Comparison of ENCODE assay signal across 1 cellular context in the genomic region with DNA sequence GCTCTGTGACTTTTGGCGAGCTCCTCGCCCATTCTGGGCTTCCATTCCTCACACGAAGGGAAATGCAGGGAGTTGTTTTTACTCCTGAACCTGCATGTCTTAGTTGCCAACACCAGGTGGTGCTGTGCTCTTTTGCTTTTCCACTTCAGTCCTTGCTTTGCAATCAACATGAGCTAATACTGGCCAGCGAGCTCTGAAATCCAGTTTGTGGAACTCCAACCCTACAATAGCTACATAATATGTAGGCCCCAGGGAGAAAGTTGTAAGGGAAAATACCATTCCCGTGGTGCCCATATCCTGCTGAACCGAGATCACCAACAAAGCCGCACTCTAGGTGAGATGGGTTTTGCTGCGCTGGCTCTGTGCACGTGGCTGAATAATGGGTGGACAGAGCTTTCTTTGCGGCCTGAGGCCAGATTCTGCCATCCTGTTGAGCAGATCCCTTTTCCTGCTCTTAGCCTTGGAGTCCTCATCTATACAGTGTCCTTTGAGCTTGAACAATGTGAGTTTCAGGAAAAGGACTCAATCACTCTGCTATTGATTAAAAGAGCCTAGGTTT.
TF ChIP-seq lines count a peak whose summit lies in the region.

No MANE protein-coding gene starts in this region.

TF ChIP-seq in K562, 482 proteins besides CTCF, POLR2A, EP300 and RAD21 (continued from another document and continues in another):
- TF ChIP-seq, protein P1, sequence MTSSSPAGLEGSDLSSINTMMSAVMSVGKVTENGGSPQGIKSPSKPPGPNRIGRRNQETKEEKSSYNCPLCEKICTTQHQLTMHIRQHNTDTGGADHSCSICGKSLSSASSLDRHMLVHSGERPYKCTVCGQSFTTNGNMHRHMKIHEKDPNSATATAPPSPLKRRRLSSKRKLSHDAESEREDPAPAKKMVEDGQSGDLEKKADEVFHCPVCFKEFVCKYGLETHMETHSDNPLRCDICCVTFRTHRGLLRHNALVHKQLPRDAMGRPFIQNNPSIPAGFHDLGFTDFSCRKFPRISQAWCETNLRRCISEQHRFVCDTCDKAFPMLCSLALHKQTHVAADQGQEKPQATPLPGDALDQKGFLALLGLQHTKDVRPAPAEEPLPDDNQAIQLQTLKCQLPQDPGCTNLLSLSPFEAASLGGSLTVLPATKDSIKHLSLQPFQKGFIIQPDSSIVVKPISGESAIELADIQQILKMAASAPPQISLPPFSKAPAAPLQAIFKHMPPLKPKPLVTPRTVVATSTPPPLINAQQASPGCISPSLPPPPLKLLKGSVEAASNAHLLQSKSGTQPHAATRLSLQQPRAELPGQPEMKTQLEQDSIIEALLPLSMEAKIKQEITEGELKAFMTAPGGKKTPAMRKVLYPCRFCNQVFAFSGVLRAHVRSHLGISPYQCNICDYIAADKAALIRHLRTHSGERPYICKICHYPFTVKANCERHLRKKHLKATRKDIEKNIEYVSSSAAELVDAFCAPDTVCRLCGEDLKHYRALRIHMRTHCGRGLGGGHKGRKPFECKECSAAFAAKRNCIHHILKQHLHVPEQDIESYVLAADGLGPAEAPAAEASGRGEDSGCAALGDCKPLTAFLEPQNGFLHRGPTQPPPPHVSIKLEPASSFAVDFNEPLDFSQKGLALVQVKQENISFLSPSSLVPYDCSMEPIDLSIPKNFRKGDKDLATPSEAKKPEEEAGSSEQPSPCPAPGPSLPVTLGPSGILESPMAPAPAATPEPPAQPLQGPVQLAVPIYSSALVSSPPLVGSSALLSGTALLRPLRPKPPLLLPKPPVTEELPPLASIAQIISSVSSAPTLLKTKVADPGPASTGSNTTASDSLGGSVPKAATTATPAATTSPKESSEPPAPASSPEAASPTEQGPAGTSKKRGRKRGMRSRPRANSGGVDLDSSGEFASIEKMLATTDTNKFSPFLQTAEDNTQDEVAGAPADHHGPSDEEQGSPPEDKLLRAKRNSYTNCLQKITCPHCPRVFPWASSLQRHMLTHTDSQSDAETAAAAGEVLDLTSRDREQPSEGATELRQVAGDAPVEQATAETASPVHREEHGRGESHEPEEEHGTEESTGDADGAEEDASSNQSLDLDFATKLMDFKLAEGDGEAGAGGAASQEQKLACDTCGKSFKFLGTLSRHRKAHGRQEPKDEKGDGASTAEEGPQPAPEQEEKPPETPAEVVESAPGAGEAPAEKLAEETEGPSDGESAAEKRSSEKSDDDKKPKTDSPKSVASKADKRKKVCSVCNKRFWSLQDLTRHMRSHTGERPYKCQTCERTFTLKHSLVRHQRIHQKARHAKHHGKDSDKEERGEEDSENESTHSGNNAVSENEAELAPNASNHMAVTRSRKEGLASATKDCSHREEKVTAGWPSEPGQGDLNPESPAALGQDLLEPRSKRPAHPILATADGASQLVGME (CRISPR knock-in tag; IDR thresholded peaks at IDR 0.05), result 0 out of 2 replicates have a peak, but pooled peaks have one; percentile 39
- TF ChIP-seq ZNF282 (CRISPR knock-in tag; IDR thresholded peaks at IDR 0.05) (no peak), ZNF830 (CRISPR knock-in tag; IDR thresholded peaks at IDR 0.05) (no peak), SMAD3 (CRISPR knock-in tag; conservative IDR thresholded peaks at IDR 0.05) (peak; percentile 45; the same call in 1 of the 2 replicates), NBN (IDR thresholded peaks at IDR 0.05; ENCODE audit: low read depth) (peak; percentile 82), TEAD4 (IDR thresholded peaks at IDR 0.05; ENCODE audit: low read length) (peak; percentile 16; the same call in 1 of the 2 replicates), TEAD4 (CRISPR knock-in tag; IDR thresholded peaks at IDR 0.05; ENCODE audit: borderline replicate concordance) (no peak), E2F3 (CRISPR knock-in tag; IDR thresholded peaks at IDR 0.05) (peak; percentile 86), NRF1 (conservative IDR thresholded peaks at IDR 0.05 in 1 of 2, IDR thresholded peaks at IDR 0.05 in 1 of 2) (no peak), BMI1 (IDR thresholded peaks at IDR 0.05; ENCODE audit: low read length) (no peak), L3MBTL2 (IDR thresholded peaks at IDR 0.05) (peak; percentile 87), FOXM1 (IDR thresholded peaks at IDR 0.05; ENCODE audit: low read depth) (no peak), FOXM1 (CRISPR knock-in tag; IDR thresholded peaks at IDR 0.05; ENCODE audit: low read depth) (no peak), NEUROD1 (IDR thresholded peaks at IDR 0.05; ENCODE audit: borderline replicate concordance, low read depth, low read length, partially characterized antibody) (peak; percentile 20), RBM39 (optimal IDR thresholded peaks at IDR 0.05; ENCODE audit: low read depth, low read length) (no peak), POLR2G (IDR thresholded peaks at IDR 0.05; ENCODE audit: low read depth, low read length) (no peak), ARID2 (IDR thresholded peaks at IDR 0.05) (peak; percentile 92), ZNF695 (CRISPR knock-in tag; IDR thresholded peaks at IDR 0.05) (no peak), TEAD2 (tag; IDR thresholded peaks at IDR 0.05) (no peak), ZNF134 (CRISPR knock-in tag; conservative IDR thresholded peaks at IDR 0.05) (no peak), ZFPM2 (CRISPR knock-in tag; IDR thresholded peaks at IDR 0.05) (no peak), ZNF239 (CRISPR knock-in tag; IDR thresholded peaks at IDR 0.05) (peak; percentile 70), RAD51 (IDR thresholded peaks at IDR 0.05; ENCODE audit: borderline replicate concordance, low read depth) (no peak), HDAC6 (IDR thresholded peaks at IDR 0.05; ENCODE audit: low read depth, low read length) (no peak), RBM14 (IDR thresholded peaks at IDR 0.05; ENCODE audit: borderline replicate concordance, insufficient read depth, low read depth, low read length) (no peak), CBFA2T2 (conservative IDR thresholded peaks at IDR 0.05) (no peak), CHD2 (IDR thresholded peaks at IDR 0.05; ENCODE audit: low read depth, low read length) (no peak), POLR3G (IDR thresholded peaks at IDR 0.05; ENCODE audit: extremely low read depth, insufficient read length, insufficient replicate concordance) (no peak), RBM22 (IDR thresholded peaks at IDR 0.05; ENCODE audit: low read depth, low read length, poor library complexity, severe bottlenecking) (no peak), KAT7 (CRISPR knock-in tag; IDR thresholded peaks at IDR 0.05; ENCODE audit: borderline replicate concordance) (peak; percentile 73; the same call in 1 of the 2 replicates), HLTF (IDR thresholded peaks at IDR 0.05) (no peak)
- TF ChIP-seq, protein P2, sequence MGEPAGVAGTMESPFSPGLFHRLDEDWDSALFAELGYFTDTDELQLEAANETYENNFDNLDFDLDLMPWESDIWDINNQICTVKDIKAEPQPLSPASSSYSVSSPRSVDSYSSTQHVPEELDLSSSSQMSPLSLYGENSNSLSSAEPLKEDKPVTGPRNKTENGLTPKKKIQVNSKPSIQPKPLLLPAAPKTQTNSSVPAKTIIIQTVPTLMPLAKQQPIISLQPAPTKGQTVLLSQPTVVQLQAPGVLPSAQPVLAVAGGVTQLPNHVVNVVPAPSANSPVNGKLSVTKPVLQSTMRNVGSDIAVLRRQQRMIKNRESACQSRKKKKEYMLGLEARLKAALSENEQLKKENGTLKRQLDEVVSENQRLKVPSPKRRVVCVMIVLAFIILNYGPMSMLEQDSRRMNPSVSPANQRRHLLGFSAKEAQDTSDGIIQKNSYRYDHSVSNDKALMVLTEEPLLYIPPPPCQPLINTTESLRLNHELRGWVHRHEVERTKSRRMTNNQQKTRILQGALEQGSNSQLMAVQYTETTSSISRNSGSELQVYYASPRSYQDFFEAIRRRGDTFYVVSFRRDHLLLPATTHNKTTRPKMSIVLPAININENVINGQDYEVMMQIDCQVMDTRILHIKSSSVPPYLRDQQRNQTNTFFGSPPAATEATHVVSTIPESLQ (CRISPR knock-in tag; IDR thresholded peaks at IDR 0.05), result no peak
- TF ChIP-seq, protein P3, sequence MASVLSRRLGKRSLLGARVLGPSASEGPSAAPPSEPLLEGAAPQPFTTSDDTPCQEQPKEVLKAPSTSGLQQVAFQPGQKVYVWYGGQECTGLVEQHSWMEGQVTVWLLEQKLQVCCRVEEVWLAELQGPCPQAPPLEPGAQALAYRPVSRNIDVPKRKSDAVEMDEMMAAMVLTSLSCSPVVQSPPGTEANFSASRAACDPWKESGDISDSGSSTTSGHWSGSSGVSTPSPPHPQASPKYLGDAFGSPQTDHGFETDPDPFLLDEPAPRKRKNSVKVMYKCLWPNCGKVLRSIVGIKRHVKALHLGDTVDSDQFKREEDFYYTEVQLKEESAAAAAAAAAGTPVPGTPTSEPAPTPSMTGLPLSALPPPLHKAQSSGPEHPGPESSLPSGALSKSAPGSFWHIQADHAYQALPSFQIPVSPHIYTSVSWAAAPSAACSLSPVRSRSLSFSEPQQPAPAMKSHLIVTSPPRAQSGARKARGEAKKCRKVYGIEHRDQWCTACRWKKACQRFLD (CRISPR knock-in tag; IDR thresholded peaks at IDR 0.05), result peak; percentile 94; the same call in 1 of the 2 replicates
- TF ChIP-seq, protein P4, sequence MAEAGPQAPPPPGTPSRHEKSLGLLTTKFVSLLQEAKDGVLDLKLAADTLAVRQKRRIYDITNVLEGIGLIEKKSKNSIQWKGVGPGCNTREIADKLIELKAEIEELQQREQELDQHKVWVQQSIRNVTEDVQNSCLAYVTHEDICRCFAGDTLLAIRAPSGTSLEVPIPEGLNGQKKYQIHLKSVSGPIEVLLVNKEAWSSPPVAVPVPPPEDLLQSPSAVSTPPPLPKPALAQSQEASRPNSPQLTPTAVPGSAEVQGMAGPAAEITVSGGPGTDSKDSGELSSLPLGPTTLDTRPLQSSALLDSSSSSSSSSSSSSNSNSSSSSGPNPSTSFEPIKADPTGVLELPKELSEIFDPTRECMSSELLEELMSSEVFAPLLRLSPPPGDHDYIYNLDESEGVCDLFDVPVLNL (CRISPR knock-in tag; IDR thresholded peaks at IDR 0.05; ENCODE audit: low read depth), result no peak
- TF ChIP-seq, protein P5, sequence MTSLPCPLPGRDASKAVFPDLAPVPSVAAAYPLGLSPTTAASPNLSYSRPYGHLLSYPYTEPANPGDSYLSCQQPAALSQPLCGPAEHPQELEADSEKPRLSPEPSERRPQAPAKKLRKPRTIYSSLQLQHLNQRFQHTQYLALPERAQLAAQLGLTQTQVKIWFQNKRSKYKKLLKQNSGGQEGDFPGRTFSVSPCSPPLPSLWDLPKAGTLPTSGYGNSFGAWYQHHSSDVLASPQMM (CRISPR knock-in tag; IDR thresholded peaks at IDR 0.05), result no peak
- TF ChIP-seq, protein P6, sequence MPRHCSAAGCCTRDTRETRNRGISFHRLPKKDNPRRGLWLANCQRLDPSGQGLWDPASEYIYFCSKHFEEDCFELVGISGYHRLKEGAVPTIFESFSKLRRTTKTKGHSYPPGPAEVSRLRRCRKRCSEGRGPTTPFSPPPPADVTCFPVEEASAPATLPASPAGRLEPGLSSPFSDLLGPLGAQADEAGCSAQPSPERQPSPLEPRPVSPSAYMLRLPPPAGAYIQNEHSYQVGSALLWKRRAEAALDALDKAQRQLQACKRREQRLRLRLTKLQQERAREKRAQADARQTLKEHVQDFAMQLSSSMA (CRISPR knock-in tag; IDR thresholded peaks at IDR 0.05), result no peak
- TF ChIP-seq, protein P7, sequence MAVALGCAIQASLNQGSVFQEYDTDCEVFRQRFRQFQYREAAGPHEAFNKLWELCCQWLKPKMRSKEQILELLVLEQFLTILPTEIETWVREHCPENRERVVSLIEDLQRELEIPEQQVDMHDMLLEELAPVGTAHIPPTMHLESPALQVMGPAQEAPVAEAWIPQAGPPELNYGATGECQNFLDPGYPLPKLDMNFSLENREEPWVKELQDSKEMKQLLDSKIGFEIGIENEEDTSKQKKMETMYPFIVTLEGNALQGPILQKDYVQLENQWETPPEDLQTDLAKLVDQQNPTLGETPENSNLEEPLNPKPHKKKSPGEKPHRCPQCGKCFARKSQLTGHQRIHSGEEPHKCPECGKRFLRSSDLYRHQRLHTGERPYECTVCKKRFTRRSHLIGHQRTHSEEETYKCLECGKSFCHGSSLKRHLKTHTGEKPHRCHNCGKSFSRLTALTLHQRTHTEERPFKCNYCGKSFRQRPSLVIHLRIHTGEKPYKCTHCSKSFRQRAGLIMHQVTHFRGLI (CRISPR knock-in tag; IDR thresholded peaks at IDR 0.05), result peak; percentile 84
- TF ChIP-seq, protein P8, sequence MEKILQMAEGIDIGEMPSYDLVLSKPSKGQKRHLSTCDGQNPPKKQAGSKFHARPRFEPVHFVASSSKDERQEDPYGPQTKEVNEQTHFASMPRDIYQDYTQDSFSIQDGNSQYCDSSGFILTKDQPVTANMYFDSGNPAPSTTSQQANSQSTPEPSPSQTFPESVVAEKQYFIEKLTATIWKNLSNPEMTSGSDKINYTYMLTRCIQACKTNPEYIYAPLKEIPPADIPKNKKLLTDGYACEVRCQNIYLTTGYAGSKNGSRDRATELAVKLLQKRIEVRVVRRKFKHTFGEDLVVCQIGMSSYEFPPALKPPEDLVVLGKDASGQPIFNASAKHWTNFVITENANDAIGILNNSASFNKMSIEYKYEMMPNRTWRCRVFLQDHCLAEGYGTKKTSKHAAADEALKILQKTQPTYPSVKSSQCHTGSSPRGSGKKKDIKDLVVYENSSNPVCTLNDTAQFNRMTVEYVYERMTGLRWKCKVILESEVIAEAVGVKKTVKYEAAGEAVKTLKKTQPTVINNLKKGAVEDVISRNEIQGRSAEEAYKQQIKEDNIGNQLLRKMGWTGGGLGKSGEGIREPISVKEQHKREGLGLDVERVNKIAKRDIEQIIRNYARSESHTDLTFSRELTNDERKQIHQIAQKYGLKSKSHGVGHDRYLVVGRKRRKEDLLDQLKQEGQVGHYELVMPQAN (IDR thresholded peaks at IDR 0.05; ENCODE audit: borderline replicate concordance), result no peak
- TF ChIP-seq, protein P9, sequence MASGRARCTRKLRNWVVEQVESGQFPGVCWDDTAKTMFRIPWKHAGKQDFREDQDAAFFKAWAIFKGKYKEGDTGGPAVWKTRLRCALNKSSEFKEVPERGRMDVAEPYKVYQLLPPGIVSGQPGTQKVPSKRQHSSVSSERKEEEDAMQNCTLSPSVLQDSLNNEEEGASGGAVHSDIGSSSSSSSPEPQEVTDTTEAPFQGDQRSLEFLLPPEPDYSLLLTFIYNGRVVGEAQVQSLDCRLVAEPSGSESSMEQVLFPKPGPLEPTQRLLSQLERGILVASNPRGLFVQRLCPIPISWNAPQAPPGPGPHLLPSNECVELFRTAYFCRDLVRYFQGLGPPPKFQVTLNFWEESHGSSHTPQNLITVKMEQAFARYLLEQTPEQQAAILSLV (tag; IDR thresholded peaks at IDR 0.05), result no peak
- TF ChIP-seq, protein P10, sequence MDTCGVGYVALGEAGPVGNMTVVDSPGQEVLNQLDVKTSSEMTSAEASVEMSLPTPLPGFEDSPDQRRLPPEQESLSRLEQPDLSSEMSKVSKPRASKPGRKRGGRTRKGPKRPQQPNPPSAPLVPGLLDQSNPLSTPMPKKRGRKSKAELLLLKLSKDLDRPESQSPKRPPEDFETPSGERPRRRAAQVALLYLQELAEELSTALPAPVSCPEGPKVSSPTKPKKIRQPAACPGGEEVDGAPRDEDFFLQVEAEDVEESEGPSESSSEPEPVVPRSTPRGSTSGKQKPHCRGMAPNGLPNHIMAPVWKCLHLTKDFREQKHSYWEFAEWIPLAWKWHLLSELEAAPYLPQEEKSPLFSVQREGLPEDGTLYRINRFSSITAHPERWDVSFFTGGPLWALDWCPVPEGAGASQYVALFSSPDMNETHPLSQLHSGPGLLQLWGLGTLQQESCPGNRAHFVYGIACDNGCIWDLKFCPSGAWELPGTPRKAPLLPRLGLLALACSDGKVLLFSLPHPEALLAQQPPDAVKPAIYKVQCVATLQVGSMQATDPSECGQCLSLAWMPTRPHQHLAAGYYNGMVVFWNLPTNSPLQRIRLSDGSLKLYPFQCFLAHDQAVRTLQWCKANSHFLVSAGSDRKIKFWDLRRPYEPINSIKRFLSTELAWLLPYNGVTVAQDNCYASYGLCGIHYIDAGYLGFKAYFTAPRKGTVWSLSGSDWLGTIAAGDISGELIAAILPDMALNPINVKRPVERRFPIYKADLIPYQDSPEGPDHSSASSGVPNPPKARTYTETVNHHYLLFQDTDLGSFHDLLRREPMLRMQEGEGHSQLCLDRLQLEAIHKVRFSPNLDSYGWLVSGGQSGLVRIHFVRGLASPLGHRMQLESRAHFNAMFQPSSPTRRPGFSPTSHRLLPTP (IDR thresholded peaks at IDR 0.05; ENCODE audit: borderline replicate concordance, extremely low read depth, insufficient read length), result no peak
